10 cellular contexts compared by ENCODE assay signal in the genomic region with DNA sequence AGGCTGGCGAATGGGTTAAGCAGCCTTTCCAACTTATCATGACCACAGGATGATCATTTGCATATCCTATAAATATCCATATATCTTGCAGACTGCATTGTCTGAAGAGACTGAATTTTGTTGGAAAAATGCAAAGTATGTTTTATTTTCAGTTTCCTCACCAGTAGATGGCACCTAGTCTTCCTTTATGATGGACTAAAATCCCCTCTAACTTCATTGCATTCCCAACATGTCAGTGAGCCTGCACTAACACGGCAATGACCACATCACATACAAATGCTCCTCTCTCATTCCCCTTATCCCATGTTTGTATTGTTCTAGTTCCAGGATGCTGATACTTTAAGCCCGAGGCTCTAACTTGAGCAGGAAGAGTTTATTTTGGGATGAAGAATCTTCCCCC. TPM values are rescaled to one million over a fixed set of nuclear protein-coding genes. Genes with fewer than 3 reads are reported as not detected.
DNase-seq lines count a peak whose midpoint lies in the region; ATAC-seq and TF ChIP-seq lines count a peak whose summit lies in the region.
"Had no signal": no experiment of that assay in that cellular context is flagged by ENCODE, and none has a peak within 500 bp of the region (broad histone marks: within the 10 kb centered on the region; RNA-seq: fewer than 3 reads in every experiment).

No MANE protein-coding gene starts in this region.

- H2AFZ ChIP-seq in neural cell (ENCODE audit: low read depth, low read length): no peak overlapping the region

- H3K9ac ChIP-seq in neural cell (ENCODE audit: low read length): no peak overlapping the region

- H3K9me3 ChIP-seq in neural cell (ENCODE audit: low read length): no peaks in the 10 kb centered on the region
- H3K9me3 ChIP-seq: SJSA1 had no signal

- H3K4me3 ChIP-seq in GM12865 (ENCODE audit: low read depth, low read length): no peak overlapping the region
- H3K4me3 ChIP-seq in neural cell (ENCODE audit: low read length): no peak overlapping the region
- H3K4me3 ChIP-seq: SJSA1 had no signal

- TF ChIP-seq EP300 in neural cell (conservative IDR thresholded peaks at IDR 0.05; ENCODE audit: poor library complexity, severe bottlenecking): no peak

- no peaks in the 10 kb centered on the region for H3F3A ChIP-seq in neural cell (ENCODE audit: insufficient read depth, low read length, poor library complexity, severe bottlenecking)

- no peaks in the 10 kb centered on the region for H3K79me2 ChIP-seq in neural cell (replicated peaks; ENCODE audit: insufficient read depth, low read length)

- H3K36me3 ChIP-seq in neural cell (ENCODE audit: insufficient read depth, low read length): no peaks in the 10 kb centered on the region
- H3K36me3 ChIP-seq: SJSA1 had no signal

- DNase-seq in GM12865 (ENCODE audit: low read depth) (peak; percentile 2), NCI-H226 (peak; percentile 52), dermis blood vessel endothelial cell (peak; percentile 13), caudate nucleus (lab: John Stamatoyannopoulos, UW) (no peak)
- no peak for DNase-seq in activated CD4-positive, CD25-positive, alpha-beta regulatory T cell (lab: John Stamatoyannopoulos, UW)

- no peaks in the 10 kb centered on the region for H4K20me1 ChIP-seq in neural cell (ENCODE audit: insufficient read depth)

- TF ChIP-seq RAD21 in neural cell (conservative IDR thresholded peaks at IDR 0.05): peak; percentile 51

- no peak overlapping the region for H3K4me2 ChIP-seq in neural cell (ENCODE audit: low read length)

- no peaks in the 10 kb centered on the region for H3K9me2 ChIP-seq in neural cell (ENCODE audit: insufficient read depth, low read length)

- TF ChIP-seq CTCF in GM12865 (IDR thresholded peaks at IDR 0.05; ENCODE audit: insufficient read depth, low read depth, low read length, missing control alignments) (no peak), neural cell (IDR thresholded peaks at IDR 0.05; ENCODE audit: poor library complexity, severe bottlenecking) (peak; percentile 57)

- H3K27ac ChIP-seq in neural cell (ENCODE audit: low read length) (no peak overlapping the region), caudate nucleus (ENCODE audit: low read depth, low read length) (no peak overlapping the region)
- H3K27ac ChIP-seq: SJSA1 had no signal

- H3K27me3 ChIP-seq in neural cell (ENCODE audit: insufficient read depth, low read depth, low read length): no peaks in the 10 kb centered on the region
- H3K27me3 ChIP-seq: SJSA1 had no signal

- ATAC-seq in HG02642 (IDR thresholded peaks at IDR 0.05; ENCODE audit: poor library complexity, unreplicated experiment) (no peak), GM21529 (IDR thresholded peaks at IDR 0.05; ENCODE audit: unreplicated experiment) (no peak)

TF ChIP-seq in neural cell, 6 proteins besides CTCF, POLR2A, EP300 and RAD21:
- TF ChIP-seq POLR2AphosphoS5 (IDR thresholded peaks at IDR 0.05) (no peak), SMC3 (conservative IDR thresholded peaks at IDR 0.05; ENCODE audit: poor library complexity) (peak; percentile 58)
- TF ChIP-seq, protein P1, sequence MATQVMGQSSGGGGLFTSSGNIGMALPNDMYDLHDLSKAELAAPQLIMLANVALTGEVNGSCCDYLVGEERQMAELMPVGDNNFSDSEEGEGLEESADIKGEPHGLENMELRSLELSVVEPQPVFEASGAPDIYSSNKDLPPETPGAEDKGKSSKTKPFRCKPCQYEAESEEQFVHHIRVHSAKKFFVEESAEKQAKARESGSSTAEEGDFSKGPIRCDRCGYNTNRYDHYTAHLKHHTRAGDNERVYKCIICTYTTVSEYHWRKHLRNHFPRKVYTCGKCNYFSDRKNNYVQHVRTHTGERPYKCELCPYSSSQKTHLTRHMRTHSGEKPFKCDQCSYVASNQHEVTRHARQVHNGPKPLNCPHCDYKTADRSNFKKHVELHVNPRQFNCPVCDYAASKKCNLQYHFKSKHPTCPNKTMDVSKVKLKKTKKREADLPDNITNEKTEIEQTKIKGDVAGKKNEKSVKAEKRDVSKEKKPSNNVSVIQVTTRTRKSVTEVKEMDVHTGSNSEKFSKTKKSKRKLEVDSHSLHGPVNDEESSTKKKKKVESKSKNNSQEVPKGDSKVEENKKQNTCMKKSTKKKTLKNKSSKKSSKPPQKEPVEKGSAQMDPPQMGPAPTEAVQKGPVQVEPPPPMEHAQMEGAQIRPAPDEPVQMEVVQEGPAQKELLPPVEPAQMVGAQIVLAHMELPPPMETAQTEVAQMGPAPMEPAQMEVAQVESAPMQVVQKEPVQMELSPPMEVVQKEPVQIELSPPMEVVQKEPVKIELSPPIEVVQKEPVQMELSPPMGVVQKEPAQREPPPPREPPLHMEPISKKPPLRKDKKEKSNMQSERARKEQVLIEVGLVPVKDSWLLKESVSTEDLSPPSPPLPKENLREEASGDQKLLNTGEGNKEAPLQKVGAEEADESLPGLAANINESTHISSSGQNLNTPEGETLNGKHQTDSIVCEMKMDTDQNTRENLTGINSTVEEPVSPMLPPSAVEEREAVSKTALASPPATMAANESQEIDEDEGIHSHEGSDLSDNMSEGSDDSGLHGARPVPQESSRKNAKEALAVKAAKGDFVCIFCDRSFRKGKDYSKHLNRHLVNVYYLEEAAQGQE (IDR thresholded peaks at IDR 0.05; ENCODE audit: borderline replicate concordance): no peak
TF ChIP-seq in neural cell: peak in this region for 1.

RNA-seq across cellular contexts. Expression of a gene that starts 24.7 kb away (rescaled TPM):
- not detected in 2 replicates for total RNA-seq in dermis blood vessel endothelial cell
- 0.20 TPM in 1 of 2 replicates, not detected in the other for polyA plus RNA-seq in neural cell
- 0.24 and 0.69 TPM in 2 replicates for polyA minus RNA-seq in neural cell
- total RNA-seq: pulmonary artery endothelial cell, SJSA1 had no signal

Comparison
In these comparisons a context has a peak if more than half of its experiments do, and no peak if none do; other contexts are left out.
1. DNase-seq: peak in GM12865 (single experiment), NCI-H226 (single experiment) and dermis blood vessel endothelial cell (single experiment); none in activated CD4-positive, CD25-positive, alpha-beta regulatory T cell (0 of 4) and caudate nucleus (0 of 61).